In genomic region chr20:55740076-55740475, GRCh38 we compare ENCODE assay signal across 30 cellular contexts.
"Had no signal": no experiment of that assay in that cellular context is flagged by ENCODE, and none has a peak within 500 bp of the region (broad histone marks: within the 10 kb centered on the region; RNA-seq: fewer than 3 reads in every experiment).

No MANE protein-coding gene starts in this region.

- H3K9me3 ChIP-seq: adrenal gland, body of pancreas, colonic mucosa, gastrocnemius medialis, heart left ventricle had no signal

- H3K27me3 ChIP-seq: adrenal gland, body of pancreas, cardiac muscle cell, colonic mucosa, gastrocnemius medialis, heart left ventricle had no signal

- H3K4me1 ChIP-seq: adrenal gland, body of pancreas, colonic mucosa, gastrocnemius medialis, heart left ventricle had no signal

- H3K36me3 ChIP-seq: adrenal gland, cardiac muscle cell, colonic mucosa, gastrocnemius medialis, heart left ventricle had no signal

- DNase-seq: activated CD4-positive, alpha-beta memory T cell treated with anti-CD3 and anti-CD28 coated beads, Interleukin-2, amount 10 ng/mL, durations not matched to agents 7 days and 5 days; activated CD4-positive, alpha-beta T cell treated with anti-CD3 and anti-CD28 coated beads for 1 hour; activated CD4-positive, alpha-beta T cell treated with anti-CD3 and anti-CD28 coated beads for 4 hours; activated CD4-positive, alpha-beta T cell treated with anti-CD3 and anti-CD28 coated beads, Interleukin-2, amount 10 ng/mL, durations not matched to agents 7 days and 5 days; activated CD4-positive, alpha-beta T cell treated with anti-CD3 and anti-CD28 coated beads, Interleukin-2, amount 50 U/mL, for 4 hours; activated CD8-positive, alpha-beta memory T cell treated with anti-CD3 and anti-CD28 coated beads, Interleukin-2, amount 50 U/mL, for 48 hours; activated effector memory CD4-positive, alpha-beta T cell treated with Interleukin-2 at 50 U/mL for 16 hours; activated gamma-delta T cell treated with Interleukin-2 at 50 U/mL for 16 hours; activated naive CD4-positive, alpha-beta T cell treated with Interleukin-2 at 50 U/mL for 16 hours; activated naive CD8-positive, alpha-beta T cell treated with anti-CD3 and anti-CD28 coated beads for 36 hours; activated naive CD8-positive, alpha-beta T cell treated with anti-CD3 and anti-CD28 coated beads, Interleukin-2, amount 50 U/mL, for 24 hours; activated T-cell treated with anti-CD3 and anti-CD28 coated beads, Interleukin-2, amount 50 U/mL, for 4 hours; adrenal gland; amygdala; aorta; body of pancreas; central memory CD4-positive, alpha-beta T cell; cerebellar nuclear complex; colonic mucosa; effector CD8-positive, alpha-beta T cell; foreskin fibroblast; gastrocnemius medialis; glutamatergic neuron; heart left ventricle; T-helper 2 cell had no signal

- ATAC-seq: activated naive CD8-positive, alpha-beta T cell treated with anti-CD3 and anti-CD28 coated beads, Interleukin-2, amount 50 U/mL, for 24 hours; activated T-cell treated with anti-CD3 and anti-CD28 coated beads, Interleukin-2, amount 50 U/mL, for 4 hours; activated T-helper 17 cell treated with anti-CD3 and anti-CD28 coated beads, Interleukin-2, amount 50 U/mL, for 72 hours; body of pancreas; esophagus mucosa; gastrocnemius medialis; heart left ventricle; WTC11 had no signal

- H3K4me3 ChIP-seq: adrenal gland, body of pancreas, cardiac muscle cell, colonic mucosa, gastrocnemius medialis, heart left ventricle had no signal

- H3K27ac ChIP-seq: adrenal gland, body of pancreas, cardiac muscle cell, colonic mucosa, gastrocnemius medialis, heart left ventricle, VCaP had no signal
